Comparison of ENCODE assay signal across 27 cellular contexts in genomic region chr4:155012469-155012868, GRCh38.
A peak's percentile ranks its signal among the peaks of the same experiment; 100 is the strongest.
DNase-seq lines count a peak whose midpoint lies in the region; ATAC-seq and TF ChIP-seq lines count a peak whose summit lies in the region.
"Had no signal": no experiment of that assay in that cellular context is flagged by ENCODE, and none has a peak within 500 bp of the region (broad histone marks: within the 10 kb centered on the region; RNA-seq: fewer than 3 reads in every experiment).

No MANE protein-coding gene starts in this region.

- POLR2A ChIA-PET in SK-N-SH (lab: Yijun Ruan, JAX) = no interaction called here

- no peak for ATAC-seq in SK-N-SH treated with all-trans-retinoic acid at 6 μM for 48 hours
- ATAC-seq: A549; CD8-positive, alpha-beta T cell had no signal

- H3K9ac ChIP-seq in SK-N-SH = no peak overlapping the region
- H3K9ac ChIP-seq: BLaER1; BLaER1 treated with 17β-estradiol and CSF1 and Interleukin-3, amounts not matched to agents 10 nM and 100 nM had no signal

- H3K4me3 ChIP-seq in SK-N-SH (ENCODE audit: low read depth in 2 of 2, low read length in 1 of 2) = no peak overlapping the region
- H3K4me3 ChIP-seq: A549; BLaER1; BLaER1 treated with 17β-estradiol and CSF1 and Interleukin-3, amounts not matched to agents 10 nM and 100 nM had no signal

- no peaks in the 10 kb centered on the region for H3K79me2 ChIP-seq in SK-N-SH (ENCODE audit: insufficient read depth)

- TF ChIP-seq RAD21 in SK-N-SH (IDR thresholded peaks at IDR 0.05; ENCODE audit: low read length) = no peak

- no peaks in the 10 kb centered on the region for H3K27me3 ChIP-seq in SK-N-SH (ENCODE audit: insufficient read depth)
- H3K27me3 ChIP-seq: BE2C; BLaER1; BLaER1 treated with 17β-estradiol and CSF1 and Interleukin-3, amounts not matched to agents 10 nM and 100 nM had no signal

- no peak for TF ChIP-seq EP300 in SK-N-SH (IDR thresholded peaks at IDR 0.05; ENCODE audit: borderline replicate concordance in 1 of 2, low read depth in 1 of 2, low read length in 1 of 2)

- no peak overlapping the region for H2AFZ ChIP-seq in SK-N-SH (ENCODE audit: low read depth)

- DNase-seq in SK-N-SH = no peak
- DNase-seq: 8988T; ACHN; AML-193; BE2C; C1 segment of cervical spinal cord; Caco-2; Calu3; CD4-positive, alpha-beta memory T cell; CD4-positive, alpha-beta T cell; CD4-positive, CD25-positive, alpha-beta regulatory T cell; CD8-positive, alpha-beta memory T cell; CD8-positive, alpha-beta T cell; COR-L47; DMS 273 treated with DMSO at 0.1 percent for 48 hours; DMS153; DMS53; DMS79; DMS79 treated with DMSO at 0.1 percent for 48 hours; DND-41; EL had no signal

- no peaks in the 10 kb centered on the region for H3K9me2 ChIP-seq in SK-N-SH

- H3K4me2 ChIP-seq in SK-N-SH = no peak overlapping the region
- H3K4me2 ChIP-seq: A549; BLaER1; BLaER1 treated with 17β-estradiol and CSF1 and Interleukin-3, amounts not matched to agents 10 nM and 100 nM had no signal

- no peaks in the 10 kb centered on the region for H3F3A ChIP-seq in SK-N-SH (replicated peaks; ENCODE audit: insufficient read depth)

- WGBS in SK-N-SH (ENCODE audit: low lambda C conversion rate) = 9% methylated on average over 1 of the region's 1 CpG

- CTCF ChIA-PET in SK-N-SH (lab: Yijun Ruan, JAX) = no interaction called here

- H4K20me1 ChIP-seq in SK-N-SH (ENCODE audit: insufficient read depth) = no peaks in the 10 kb centered on the region
- H4K20me1 ChIP-seq: BLaER1; BLaER1 treated with 17β-estradiol and CSF1 and Interleukin-3, amounts not matched to agents 10 nM and 100 nM had no signal

- no peaks in the 10 kb centered on the region; a peak in 1 of 4 replicates for H3K4me1 ChIP-seq in SK-N-SH (ENCODE audit: control insufficient read depth in 1 of 2, insufficient read depth in 2 of 2, low read depth in 1 of 2, low read length in 1 of 2)
- H3K4me1 ChIP-seq: A549, BLaER1, Caco-2 had no signal

- H3K36me3 ChIP-seq in SK-N-SH (replicated peaks in 1 of 2; ENCODE audit: control insufficient read depth in 1 of 2, insufficient read depth in 2 of 2, low read length in 1 of 2) = no peaks in the 10 kb centered on the region
- H3K36me3 ChIP-seq: BE2C; BLaER1; BLaER1 treated with 17β-estradiol and CSF1 and Interleukin-3, amounts not matched to agents 10 nM and 100 nM had no signal

- H3K27ac ChIP-seq in SK-N-SH (ENCODE audit: low read depth in 2 of 2, low read length in 1 of 2) = no peak overlapping the region
- H3K27ac ChIP-seq: 22Rv1; A549; BLaER1; BLaER1 treated with 17β-estradiol and CSF1 and Interleukin-3, amounts not matched to agents 10 nM and 100 nM; C4-2B had no signal

- no peak for TF ChIP-seq CTCF in SK-N-SH (IDR thresholded peaks at IDR 0.05)

- H3K9me3 ChIP-seq in SK-N-SH = no peaks in the 10 kb centered on the region
- H3K9me3 ChIP-seq: A549, BE2C, BLaER1, Caco-2 had no signal

TF ChIP-seq in SK-N-SH treated with all-trans-retinoic acid at 6 μM for 48 hours, 23 proteins besides CTCF, POLR2A, EP300 and RAD21:
- TF ChIP-seq ISL1 (CRISPR knock-in tag; IDR thresholded peaks at IDR 0.05) = peak; percentile 93
- TF ChIP-seq TOX (CRISPR knock-in tag; IDR thresholded peaks at IDR 0.05; ENCODE audit: borderline replicate concordance) = no peak
- no peak for TF ChIP-seq CREB5 (CRISPR knock-in tag; IDR thresholded peaks at IDR 0.05; ENCODE audit: low read depth)
- peak; percentile 40; the same call in 1 of the 2 replicates for TF ChIP-seq TSHZ2 (CRISPR knock-in tag; IDR thresholded peaks at IDR 0.05)

TF ChIP-seq in SK-N-SH, 30 proteins besides CTCF, POLR2A, EP300 and RAD21:
- TF ChIP-seq USF2 (IDR thresholded peaks at IDR 0.05; ENCODE audit: borderline replicate concordance, low read depth, low read length) (no peak), NFIC (IDR thresholded peaks at IDR 0.05; ENCODE audit: borderline replicate concordance) (no peak)
